In genomic region chr10:50244201-50244600, GRCh38 we compare ENCODE assay signal across 1 cellular context.
TF ChIP-seq lines count a peak whose summit lies in the region.

No MANE protein-coding gene starts in this region.

TF ChIP-seq in K562, 482 proteins besides CTCF, POLR2A, EP300 and RAD21:
- TF ChIP-seq PTTG1 (tag; IDR thresholded peaks at IDR 0.05; ENCODE audit: low read depth) (no peak), MECOM (CRISPR knock-in tag; IDR thresholded peaks at IDR 0.05) (no peak), BRF2 (IDR thresholded peaks at IDR 0.05; ENCODE audit: borderline replicate concordance, insufficient read depth, insufficient read length) (no peak), STAT6 (CRISPR knock-in tag; IDR thresholded peaks at IDR 0.05) (no peak), MAFG (tag; conservative IDR thresholded peaks at IDR 0.05) (no peak), ZC3H8 (IDR thresholded peaks at IDR 0.05) (no peak), ESRRA (IDR thresholded peaks at IDR 0.05; ENCODE audit: borderline replicate concordance, low read depth) (no peak), POLR2AphosphoS2 (IDR thresholded peaks at IDR 0.05; ENCODE audit: low read length) (no peak), NBN (IDR thresholded peaks at IDR 0.05; ENCODE audit: low read depth) (no peak), ZBTB1 (CRISPR knock-in tag; IDR thresholded peaks at IDR 0.05; ENCODE audit: borderline replicate concordance, low read depth) (no peak)
TF ChIP-seq in K562: peak in this region for 0.
